Comparison of ENCODE assay signal across 1 cellular context in genomic region chr17:7435676-7436555, GRCh38.
TF ChIP-seq lines count a peak whose summit lies in the region.

No MANE protein-coding gene starts in this region.

TF ChIP-seq in K562, 482 proteins besides CTCF, POLR2A, EP300 and RAD21 (continued from another document):
- 0 out of 2 replicates have a peak, but pooled peaks have one; percentile 18 for TF ChIP-seq ARID4B (CRISPR knock-in tag; IDR thresholded peaks at IDR 0.05)
- 0 out of 2 replicates have a peak, but pooled peaks have one; percentile 2 for TF ChIP-seq CTBP1 (IDR thresholded peaks at IDR 0.05; ENCODE audit: borderline replicate concordance)
- peak; percentile 31 to 57 for TF ChIP-seq E2F6 (IDR thresholded peaks at IDR 0.05; ENCODE audit: borderline replicate concordance in 1 of 2, extremely low read depth in 1 of 2, insufficient read depth in 1 of 2, insufficient read length in 1 of 2, low read depth in 1 of 2, low read length in 1 of 2, poor library complexity in 1 of 2, severe bottlenecking in 1 of 2)
- no peak for TF ChIP-seq ARID3A (IDR thresholded peaks at IDR 0.05; ENCODE audit: borderline replicate concordance, low read depth, low read length)
